ENCODE assay signal across 11 cellular contexts in genomic region chr5:160458971-160459800, GRCh38. TPM values are rescaled to one million over a fixed set of nuclear protein-coding genes. Genes with fewer than 3 reads are reported as not detected.
DNase-seq lines count a peak whose midpoint lies in the region; ATAC-seq and TF ChIP-seq lines count a peak whose summit lies in the region.
"Had no signal": no experiment of that assay in that cellular context is flagged by ENCODE, and none has a peak within 500 bp of the region (broad histone marks: within the 10 kb centered on the region; RNA-seq: fewer than 3 reads in every experiment).

No MANE protein-coding gene starts in this region.

- peaks cover 5% of the 10 kb centered on the region for H3K36me3 Mint-ChIP-seq in activated T-helper 1 cell treated with anti-CD3 and anti-CD28 coated beads, Interleukin-12 subunit alpha, Interleukin-12 subunit beta, Interleukin-2, Interleukin-4 antibody, amounts not matched to agents 30 ng/mL and 10 ng/mL and 1 ng/mL, durations not matched to agents 14 hours and 24 hours and 36 hours (ENCODE audit: low read depth)

- H3K9me3 Mint-ChIP-seq in activated T-helper 1 cell treated with anti-CD3 and anti-CD28 coated beads, Interleukin-12 subunit alpha, Interleukin-12 subunit beta, Interleukin-2, Interleukin-4 antibody, amounts not matched to agents 30 ng/mL and 10 ng/mL and 1 ng/mL, durations not matched to agents 14 hours and 24 hours and 36 hours = no peaks in the 10 kb centered on the region
- H3K9me3 Mint-ChIP-seq: dendritic cell treated with granulocyte-macrophage colony-stimulating factor and Interleukin-4, amounts not matched to agents 40 ng/mL and 50 ng/mL, for 4 days had no signal

- H3K4me1 Mint-ChIP-seq in activated T-helper 1 cell treated with anti-CD3 and anti-CD28 coated beads, Interleukin-12 subunit alpha, Interleukin-12 subunit beta, Interleukin-2, Interleukin-4 antibody, amounts not matched to agents 30 ng/mL and 10 ng/mL and 1 ng/mL, durations not matched to agents 14 hours and 24 hours and 36 hours (ENCODE audit: low read depth) = peaks cover 51% of the 10 kb centered on the region

- H3K27ac Mint-ChIP-seq in activated T-helper 1 cell treated with anti-CD3 and anti-CD28 coated beads, Interleukin-12 subunit alpha, Interleukin-12 subunit beta, Interleukin-2, Interleukin-4 antibody, amounts not matched to agents 30 ng/mL and 10 ng/mL and 1 ng/mL, durations not matched to agents 14 hours and 24 hours and 36 hours = peak overlapping the region; percentile 15
- H3K27ac Mint-ChIP-seq: dendritic cell treated with granulocyte-macrophage colony-stimulating factor and Interleukin-4, amounts not matched to agents 40 ng/mL and 50 ng/mL, for 4 days had no signal

- peak; percentile 83 for ATAC-seq in GM19351 (IDR thresholded peaks at IDR 0.05; ENCODE audit: unreplicated experiment)
- ATAC-seq in HG02884 (IDR thresholded peaks at IDR 0.05; ENCODE audit: unreplicated experiment) = peak; percentile 79
- no peak for ATAC-seq in left lobe of liver

- intact Hi-C loops in activated T-helper 1 cell treated with anti-CD3 and anti-CD28 coated beads, Interleukin-12 subunit alpha, Interleukin-12 subunit beta, Interleukin-2, Interleukin-4 antibody, amounts not matched to agents 30 ng/mL and 10 ng/mL and 1 ng/mL, durations not matched to agents 14 hours and 24 hours and 36 hours (cut with micrococcal nuclease) = no loop called here

- H3K4me3 Mint-ChIP-seq in activated T-helper 1 cell treated with anti-CD3 and anti-CD28 coated beads, Interleukin-12 subunit alpha, Interleukin-12 subunit beta, Interleukin-2, Interleukin-4 antibody, amounts not matched to agents 30 ng/mL and 10 ng/mL and 1 ng/mL, durations not matched to agents 14 hours and 24 hours and 36 hours = no peak overlapping the region
- H3K4me3 Mint-ChIP-seq: dendritic cell treated with granulocyte-macrophage colony-stimulating factor and Interleukin-4, amounts not matched to agents 40 ng/mL and 50 ng/mL, for 4 days had no signal

- in situ Hi-C loops in KBM-7 (cut with MboI; ENCODE audit: low pct_unique_long_range_greater_than_20kb, low sequenced_read_pairs) = no loop called here

- no peaks in the 10 kb centered on the region for H3K27me3 Mint-ChIP-seq in activated T-helper 1 cell treated with anti-CD3 and anti-CD28 coated beads, Interleukin-12 subunit alpha, Interleukin-12 subunit beta, Interleukin-2, Interleukin-4 antibody, amounts not matched to agents 30 ng/mL and 10 ng/mL and 1 ng/mL, durations not matched to agents 14 hours and 24 hours and 36 hours (ENCODE audit: insufficient read depth)

- DNase-seq in activated T-helper 1 cell treated with anti-CD3 and anti-CD28 coated beads, Interleukin-12 subunit alpha, Interleukin-12 subunit beta, Interleukin-2, Interleukin-4 antibody, amounts not matched to agents 30 ng/mL and 10 ng/mL and 1 ng/mL, durations not matched to agents 14 hours and 24 hours and 36 hours (ENCODE audit: low spot score) = no peak
- DNase-seq in left lobe of liver (ENCODE audit: low spot score) = no peak
- no peak for DNase-seq in AML-193 (lab: John Stamatoyannopoulos, UW)
- DNase-seq in GM19240 (ENCODE audit: insufficient read length, low spot score) = no peak
- DNase-seq in KBM-7 = no peak
- DNase-seq: COR-L47, NCI-H1105 had no signal

- TF ChIP-seq POLR2A in GM15510 (IDR thresholded peaks at IDR 0.05; ENCODE audit: borderline replicate concordance, extremely low read depth, insufficient read length) = peak; percentile 45

RNA-seq across cellular contexts. Expression of gene PTTG1, which starts 37.5 kb away (rescaled TPM):
- 69.9 and 75.5 TPM in 2 replicates for total RNA-seq in activated T-helper 1 cell treated with anti-CD3 and anti-CD28 coated beads, Interleukin-12 subunit alpha, Interleukin-12 subunit beta, Interleukin-2, Interleukin-4 antibody, amounts not matched to agents 30 ng/mL and 10 ng/mL and 1 ng/mL, durations not matched to agents 14 hours and 24 hours and 36 hours
- total RNA-seq in left lobe of liver = 0.83 TPM

RNA-seq across cellular contexts. Expression of gene SLU7, which starts 40.3 kb away (rescaled TPM):
- total RNA-seq in activated T-helper 1 cell treated with anti-CD3 and anti-CD28 coated beads, Interleukin-12 subunit alpha, Interleukin-12 subunit beta, Interleukin-2, Interleukin-4 antibody, amounts not matched to agents 30 ng/mL and 10 ng/mL and 1 ng/mL, durations not matched to agents 14 hours and 24 hours and 36 hours = 37.4 and 47.4 TPM in 2 replicates
- total RNA-seq in left lobe of liver = 20.1 TPM

RNA-seq across cellular contexts. Expression of gene FAM200C, which starts 59.3 kb away (rescaled TPM):
- 0.65 and 0.98 TPM in 2 replicates for total RNA-seq in activated T-helper 1 cell treated with anti-CD3 and anti-CD28 coated beads, Interleukin-12 subunit alpha, Interleukin-12 subunit beta, Interleukin-2, Interleukin-4 antibody, amounts not matched to agents 30 ng/mL and 10 ng/mL and 1 ng/mL, durations not matched to agents 14 hours and 24 hours and 36 hours
- 1.2 TPM for total RNA-seq in left lobe of liver

Comparison
In these comparisons a context has a peak if more than half of its experiments do, and no peak if none do; other contexts are left out.
1. RNA of gene PTTG1, which starts 37.5 kb away (total RNA-seq): 69.9 to 75.5 TPM in activated T-helper 1 cell treated with anti-CD3 and anti-CD28 coated beads, Interleukin-12 subunit alpha, Interleukin-12 subunit beta, Interleukin-2, Interleukin-4 antibody, amounts not matched to agents 30 ng/mL and 10 ng/mL and 1 ng/mL, durations not matched to agents 14 hours and 24 hours and 36 hours; 0.83 TPM in left lobe of liver (single experiment); every median in the first group is over 10 times any median in the second.